ENCODE assay signal across 9 cellular contexts in genomic region chr17:45170976-45171337, GRCh38. TPM values are rescaled to one million over a fixed set of nuclear protein-coding genes. Genes with fewer than 3 reads are reported as not detected.
DNase-seq lines count a peak whose midpoint lies in the region; ATAC-seq and TF ChIP-seq lines count a peak whose summit lies in the region.
"Had no signal": no experiment of that assay in that cellular context is flagged by ENCODE, and none has a peak within 500 bp of the region (broad histone marks: within the 10 kb centered on the region; RNA-seq: fewer than 3 reads in every experiment).

No MANE protein-coding gene starts in this region.

- no peak overlapping the region for H3K4me3 Mint-ChIP-seq in neural crest cell

- DNase-seq in ELR (ENCODE audit: low read depth) (peak; percentile 61), SK-N-SH (peak; percentile 54), neural crest cell (ENCODE audit: low read depth, low spot score) (no peak), activated T-cell treated with anti-CD3 and anti-CD28 coated beads for 4 hours (no peak), NCI-H128 (lab: John Stamatoyannopoulos, UW; ENCODE audit: unreplicated experiment) (no peak), HAP-1 (ENCODE audit: low spot score in 2 of 2) (no peak)

- H3K27ac Mint-ChIP-seq in neural crest cell (ENCODE audit: unreplicated experiment), result peak overlapping the region; percentile 83

- H3K4me2 ChIP-seq in SK-N-SH, result peak overlapping the region; percentile 64

- peaks cover 32% of the 10 kb centered on the region for H3K4me1 Mint-ChIP-seq in neural crest cell

- H3K27ac ChIP-seq in SK-N-SH (ENCODE audit: low read depth in 2 of 2, low read length in 1 of 2), result peak overlapping the region; percentile 89 to 94

- H3K27me3 Mint-ChIP-seq in neural crest cell (ENCODE audit: low read depth), result no peaks in the 10 kb centered on the region
- H3K27me3 Mint-ChIP-seq: IgD-negative memory B cell had no signal

- in situ Hi-C loops in HAP-1 (cut with MboI; ENCODE audit: low sequenced_read_pairs), result no loop called here

- H3K79me2 ChIP-seq in SK-N-SH (ENCODE audit: insufficient read depth), result no peaks in the 10 kb centered on the region

- H3K9me3 Mint-ChIP-seq in neural crest cell, result no peaks in the 10 kb centered on the region
- H3K9me3 Mint-ChIP-seq: IgD-negative memory B cell had no signal

- POLR2A ChIA-PET in SK-N-SH (lab: Yijun Ruan, JAX), result interaction anchor here (0.9 to 4.2 kb wide), 3 partner anchors 9 to 22 kb away, joined by 4 to 50 read pairs (median 44); partner anchors contain the start of genes HEXIM1 and HEXIM2

- no peaks in the 10 kb centered on the region for H4K20me1 ChIP-seq in SK-N-SH (ENCODE audit: insufficient read depth)

- TF ChIP-seq CTCF in SK-N-SH (IDR thresholded peaks at IDR 0.05) (no peak), neural crest cell (conservative IDR thresholded peaks at IDR 0.05) (no peak)

- H3K9me3 ChIP-seq in SK-N-SH (no peaks in the 10 kb centered on the region), HAP-1 (no peaks in the 10 kb centered on the region)

- no peaks in the 10 kb centered on the region for H3K36me3 ChIP-seq in SK-N-SH (replicated peaks in 1 of 2; ENCODE audit: control insufficient read depth in 1 of 2, insufficient read depth in 2 of 2, low read length in 1 of 2)
- H3K36me3 ChIP-seq in HAP-1 (replicated peaks), result no peaks in the 10 kb centered on the region

- H3K4me3 ChIP-seq in SK-N-SH (ENCODE audit: low read depth in 2 of 2, low read length in 1 of 2) (0 out of 4 replicates have a peak overlapping the region, but pooled peaks of 1 of the 2 experiments have one; percentile 7), HAP-1 (no peak overlapping the region)

- ATAC-seq in esophagus mucosa (peak; percentile 86), GM19351 (IDR thresholded peaks at IDR 0.05; ENCODE audit: unreplicated experiment) (no peak)

- WGBS in SK-N-SH (ENCODE audit: low lambda C conversion rate), result 20% methylated on average over 3 of the region's 4 CpGs

- H3K9me2 ChIP-seq in SK-N-SH, result no peaks in the 10 kb centered on the region

- no peaks in the 10 kb centered on the region for H3K36me3 Mint-ChIP-seq in neural crest cell (ENCODE audit: low read depth)

- H3K27me3 ChIP-seq in SK-N-SH (ENCODE audit: insufficient read depth) (no peaks in the 10 kb centered on the region), HAP-1 (ENCODE audit: low read depth) (no peaks in the 10 kb centered on the region)

- CTCF ChIA-PET in SK-N-SH (lab: Yijun Ruan, JAX), result interaction anchor here (1.2 to 5.0 kb wide), 4 partner anchors 10 to 35 kb away, joined by 4 to 54 read pairs (median 20); partner anchors contain the start of genes ACBD4, HEXIM1 and HEXIM2

- H3K4me1 ChIP-seq in SK-N-SH (ENCODE audit: control insufficient read depth in 1 of 2, insufficient read depth in 2 of 2, low read depth in 1 of 2, low read length in 1 of 2) (peaks cover 29 to 38% of the 10 kb centered on the region in 2 experiments; a peak in 3 of 4 replicates), HAP-1 (peaks cover 15% of the 10 kb centered on the region)

- H3K9ac ChIP-seq in SK-N-SH, result peak overlapping the region; percentile 76

- peaks cover 21% of the 10 kb centered on the region for H3F3A ChIP-seq in SK-N-SH (replicated peaks; ENCODE audit: insufficient read depth)

- no peak for TF ChIP-seq RAD21 in SK-N-SH (IDR thresholded peaks at IDR 0.05; ENCODE audit: low read length)

- TF ChIP-seq EP300 in SK-N-SH (IDR thresholded peaks at IDR 0.05; ENCODE audit: borderline replicate concordance in 1 of 2, low read depth in 1 of 2, low read length in 1 of 2), result no peak

- H2AFZ ChIP-seq in SK-N-SH (ENCODE audit: low read depth), result peak overlapping the region; percentile 57

TF ChIP-seq in SK-N-SH, 30 proteins besides CTCF, POLR2A, EP300 and RAD21 (continues in another document):
- TF ChIP-seq NFIC (IDR thresholded peaks at IDR 0.05; ENCODE audit: borderline replicate concordance) (no peak), GABPA (IDR thresholded peaks at IDR 0.05; ENCODE audit: low read depth) (no peak), FOXJ3 (CRISPR knock-in tag; IDR thresholded peaks at IDR 0.05) (no peak), NRF1 (IDR thresholded peaks at IDR 0.05; ENCODE audit: low read depth, low read length) (no peak), POLR2AphosphoS5 (IDR thresholded peaks at IDR 0.05; ENCODE audit: low read depth, low read length) (no peak), USF2 (IDR thresholded peaks at IDR 0.05; ENCODE audit: borderline replicate concordance, low read depth, low read length) (no peak), MAX (IDR thresholded peaks at IDR 0.05; ENCODE audit: low read depth) (peak; percentile 66), REST (IDR thresholded peaks at IDR 0.05; ENCODE audit: low read depth, low read length) (no peak), ELF1 (IDR thresholded peaks at IDR 0.05) (no peak), RCOR1 (IDR thresholded peaks at IDR 0.05; ENCODE audit: low read length) (no peak), FOXM1 (IDR thresholded peaks at IDR 0.05; ENCODE audit: low read depth) (no peak), RFX5 (IDR thresholded peaks at IDR 0.05; ENCODE audit: low read length) (no peak), IRF3 (IDR thresholded peaks at IDR 0.05; ENCODE audit: low read depth, low read length) (no peak), SIN3A (IDR thresholded peaks at IDR 0.05; ENCODE audit: borderline replicate concordance, low read depth, low read length) (peak; percentile 34; the same call in 1 of the 2 replicates), SMC3 (IDR thresholded peaks at IDR 0.05; ENCODE audit: low read depth, low read length) (no peak)

RNA-seq across cellular contexts. Expression of gene HEXIM2, which starts 9.3 kb away (rescaled TPM):
- 8.4 and 9.3 TPM in 2 replicates for polyA plus RNA-seq in SK-N-SH (2012; rRNA removed)
- polyA plus RNA-seq in SK-N-SH (2012; cell fraction: cytosol; rRNA removed), result 5.1 and 6.6 TPM in 2 replicates
- polyA plus RNA-seq in SK-N-SH (2012; cell fraction: nucleus; rRNA removed), result 8.7 and 14.7 TPM in 2 replicates
- total RNA-seq in esophagus mucosa (4.7 TPM), neural crest cell (9.5 and 10.4 TPM in 2 replicates)

RNA-seq across cellular contexts. Expression of gene HEXIM1, which starts 22.7 kb away (rescaled TPM):
- polyA plus RNA-seq in SK-N-SH (2012; rRNA removed), result 16.1 and 20.7 TPM in 2 replicates
- 17.7 and 18.6 TPM in 2 replicates for polyA plus RNA-seq in SK-N-SH (2012; cell fraction: cytosol; rRNA removed)
- 9.6 and 10.6 TPM in 2 replicates for polyA plus RNA-seq in SK-N-SH (2012; cell fraction: nucleus; rRNA removed)
- total RNA-seq in esophagus mucosa, result 22.6 TPM
- 28.9 and 29.5 TPM in 2 replicates for total RNA-seq in neural crest cell

RNA-seq across cellular contexts. Expression of gene ACBD4, which starts 35.5 kb away (rescaled TPM):
- polyA plus RNA-seq in SK-N-SH (2012; rRNA removed), result 15.8 and 18.1 TPM in 2 replicates
- 4.4 and 7.8 TPM in 2 replicates for polyA plus RNA-seq in SK-N-SH (2012; cell fraction: cytosol; rRNA removed)
- 101 and 115 TPM in 2 replicates for polyA plus RNA-seq in SK-N-SH (2012; cell fraction: nucleus; rRNA removed)
- total RNA-seq in esophagus mucosa (3.5 TPM), neural crest cell (5.4 and 5.5 TPM in 2 replicates)

RNA-seq across cellular contexts. Expression of gene PLCD3, which starts 38.6 kb away (rescaled TPM):
- 51.7 and 59.7 TPM in 2 replicates for polyA plus RNA-seq in SK-N-SH (2012; rRNA removed)
- polyA plus RNA-seq in SK-N-SH (2012; cell fraction: cytosol; rRNA removed), result 29.6 and 51.7 TPM in 2 replicates
- 71.1 and 76.2 TPM in 2 replicates for polyA plus RNA-seq in SK-N-SH (2012; cell fraction: nucleus; rRNA removed)
- total RNA-seq in esophagus mucosa (34.2 TPM), neural crest cell (34.2 and 36.5 TPM in 2 replicates)
- polyA plus RNA-seq: IgD-negative memory B cell had no signal

RNA-seq across cellular contexts. Expression of gene FMNL1, which starts 50.7 kb away (rescaled TPM):
- polyA plus RNA-seq in SK-N-SH (2012; rRNA removed), result 1.5 and 2.8 TPM in 2 replicates
- 1.6 and 2.7 TPM in 2 replicates for polyA plus RNA-seq in SK-N-SH (2012; cell fraction: cytosol; rRNA removed)
- polyA plus RNA-seq in SK-N-SH (2012; cell fraction: nucleus; rRNA removed), result 7.1 and 9.0 TPM in 2 replicates
- total RNA-seq in esophagus mucosa, result 2.6 TPM
- total RNA-seq in neural crest cell, result 1.1 and 1.2 TPM in 2 replicates

Comparison
In these comparisons a context has a peak if more than half of its experiments do, and no peak if none do; other contexts are left out.
1. DNase-seq: peak in ELR (single experiment) and SK-N-SH (single experiment); none in neural crest cell (single experiment), activated T-cell treated with anti-CD3 and anti-CD28 coated beads for 4 hours (single experiment), NCI-H128 (single experiment) and HAP-1 (0 of 2).